20 cellular contexts compared by ENCODE assay signal in genomic region chr10:32374605-32375004, GRCh38. TPM values are rescaled to one million over a fixed set of nuclear protein-coding genes. Genes with fewer than 3 reads are reported as not detected.
DNase-seq lines count a peak whose midpoint lies in the region; ATAC-seq and TF ChIP-seq lines count a peak whose summit lies in the region.
"Had no signal": no experiment of that assay in that cellular context is flagged by ENCODE, and none has a peak within 500 bp of the region (broad histone marks: within the 10 kb centered on the region; RNA-seq: fewer than 3 reads in every experiment).

No MANE protein-coding gene starts in this region.

- no peaks in the 10 kb centered on the region for H3K9me3 ChIP-seq in CD8-positive, alpha-beta T cell (ENCODE audit: low read length)
- H3K9me3 ChIP-seq: body of pancreas, prostate gland, transverse colon had no signal

- TF ChIP-seq CTCF in CD8-positive, alpha-beta T cell (IDR thresholded peaks at IDR 0.05) = no peak
- no peak for TF ChIP-seq CTCF in CD14-positive monocyte (IDR thresholded peaks at IDR 0.05)

- H3K4me1 ChIP-seq in CD8-positive, alpha-beta T cell (ENCODE audit: insufficient read depth, low read length) = peaks cover 33% of the 10 kb centered on the region
- H3K4me1 ChIP-seq: prostate gland had no signal

- H3K27ac Mint-ChIP-seq in T-helper 2 cell treated with Interferon-gamma antibody and Interleukin-4, amounts not matched to agents 5 μg/mL and 100 μg/mL, for 36 hours = no peak overlapping the region
- peak overlapping the region; percentile 39 for H3K27ac Mint-ChIP-seq in CD8-positive, alpha-beta T cell
- H3K27ac Mint-ChIP-seq in activated naive CD8-positive, alpha-beta T cell treated with anti-CD3 and anti-CD28 coated beads for 36 hours = peak overlapping the region; percentile 22
- peak overlapping the region in 5 of 10 donors; percentile 18 to 82 (median 57) for H3K27ac Mint-ChIP-seq in naive thymus-derived CD8-positive, alpha-beta T cell
- no peak overlapping the region for H3K27ac Mint-ChIP-seq in CD14-positive monocyte

- no peaks in the 10 kb centered on the region for H3K27me3 ChIP-seq in CD8-positive, alpha-beta T cell (ENCODE audit: insufficient read depth, low read length)
- H3K27me3 ChIP-seq: BLaER1 treated with 17β-estradiol and CSF1 and Interleukin-3, amounts not matched to agents 10 nM and 100 nM; body of pancreas; transverse colon had no signal

- no peak overlapping the region for H3K4me3 ChIP-seq in CD8-positive, alpha-beta T cell (ENCODE audit: low read depth, low read length)
- H3K4me3 ChIP-seq: BLaER1 treated with 17β-estradiol and CSF1 and Interleukin-3, amounts not matched to agents 10 nM and 100 nM; prostate gland; transverse colon had no signal

- H3K9me3 Mint-ChIP-seq in T-helper 2 cell treated with Interferon-gamma antibody and Interleukin-4, amounts not matched to agents 5 μg/mL and 100 μg/mL, for 36 hours = peaks cover 4% of the 10 kb centered on the region
- H3K9me3 Mint-ChIP-seq in CD8-positive, alpha-beta T cell = peaks cover 5% of the 10 kb centered on the region
- no peaks in the 10 kb centered on the region for H3K9me3 Mint-ChIP-seq in activated naive CD8-positive, alpha-beta T cell treated with anti-CD3 and anti-CD28 coated beads for 36 hours
- H3K9me3 Mint-ChIP-seq in naive thymus-derived CD8-positive, alpha-beta T cell = peaks cover 0 to 3% (median 0%) of the 10 kb centered on the region in 9 donors
- H3K9me3 Mint-ChIP-seq in CD14-positive monocyte = no peaks in the 10 kb centered on the region

- ATAC-seq in CD8-positive, alpha-beta T cell = no peak
- ATAC-seq in naive thymus-derived CD8-positive, alpha-beta T cell = no peak
- ATAC-seq: body of pancreas, HCT116 had no signal

- H3K27me3 Mint-ChIP-seq in T-helper 2 cell treated with Interferon-gamma antibody and Interleukin-4, amounts not matched to agents 5 μg/mL and 100 μg/mL, for 36 hours (ENCODE audit: low read depth) = no peaks in the 10 kb centered on the region
- no peaks in the 10 kb centered on the region for H3K27me3 Mint-ChIP-seq in CD8-positive, alpha-beta T cell (ENCODE audit: low read depth)
- no peaks in the 10 kb centered on the region for H3K27me3 Mint-ChIP-seq in activated naive CD8-positive, alpha-beta T cell treated with anti-CD3 and anti-CD28 coated beads for 36 hours
- H3K27me3 Mint-ChIP-seq in naive thymus-derived CD8-positive, alpha-beta T cell = no peaks in the 10 kb centered on the region
- H3K27me3 Mint-ChIP-seq in CD14-positive monocyte (ENCODE audit: low read depth in 3 of 3) = no peaks in the 10 kb centered on the region

- CTCF ChIA-PET in CD8-positive, alpha-beta T cell (lab: Charles Lee) = no interaction called here

- POLR2A ChIA-PET in CD8-positive, alpha-beta T cell (lab: Charles Lee) = no interaction called here
- POLR2A ChIA-PET in naive thymus-derived CD8-positive, alpha-beta T cell (lab: Charles Lee) = interaction anchor here (1.7 kb wide), 1 partner anchor 27 kb away, joined by 3 read pairs; the partner anchor contains the start of gene EPC1

- intact Hi-C loops in CD8-positive, alpha-beta T cell (cut with DNase I, micrococcal nuclease) = loop anchor here (5.0 to 10.0 kb wide), 5 partner anchors 317 to 1670 kb away; partner anchors contain the start of genes KIF5B (in 2 of the 2) and ITGB1 (in 1 of the 2)
- intact Hi-C loops in CD14-positive monocyte (cut with micrococcal nuclease) = loop anchor here in 1 of 2 donors (10.0 kb wide), 1 partner anchor 320 kb away; the partner anchor contains the start of gene KIF5B

- H3K36me3 ChIP-seq in CD8-positive, alpha-beta T cell (ENCODE audit: insufficient read depth, low read length) = no peaks in the 10 kb centered on the region
- H3K36me3 ChIP-seq: prostate gland, transverse colon had no signal

- H3K27ac ChIP-seq in CD8-positive, alpha-beta T cell (ENCODE audit: low read depth, low read length) = no peak overlapping the region
- H3K27ac ChIP-seq: 22Rv1; BLaER1 treated with 17β-estradiol and CSF1 and Interleukin-3, amounts not matched to agents 10 nM and 100 nM; prostate gland; RWPE1 had no signal

- H3K36me3 Mint-ChIP-seq in T-helper 2 cell treated with Interferon-gamma antibody and Interleukin-4, amounts not matched to agents 5 μg/mL and 100 μg/mL, for 36 hours (ENCODE audit: low read depth) = peaks cover 24% of the 10 kb centered on the region
- H3K36me3 Mint-ChIP-seq in CD8-positive, alpha-beta T cell = peaks cover 22% of the 10 kb centered on the region
- H3K36me3 Mint-ChIP-seq in activated naive CD8-positive, alpha-beta T cell treated with anti-CD3 and anti-CD28 coated beads for 36 hours = peaks cover 18% of the 10 kb centered on the region
- peaks cover 0 to 22% (median 7%) of the 10 kb centered on the region in 3 donors for H3K36me3 Mint-ChIP-seq in naive thymus-derived CD8-positive, alpha-beta T cell
- H3K36me3 Mint-ChIP-seq in CD14-positive monocyte = peaks cover 8 to 12% of the 10 kb centered on the region in 2 donors

- H3K4me1 Mint-ChIP-seq in T-helper 2 cell treated with Interferon-gamma antibody and Interleukin-4, amounts not matched to agents 5 μg/mL and 100 μg/mL, for 36 hours (ENCODE audit: low read depth) = peaks cover 28% of the 10 kb centered on the region
- H3K4me1 Mint-ChIP-seq in CD8-positive, alpha-beta T cell (ENCODE audit: low read depth) = peaks cover 59% of the 10 kb centered on the region
- peaks cover 45% of the 10 kb centered on the region for H3K4me1 Mint-ChIP-seq in activated naive CD8-positive, alpha-beta T cell treated with anti-CD3 and anti-CD28 coated beads for 36 hours
- peaks cover 11 to 61% (median 44%) of the 10 kb centered on the region in 4 donors for H3K4me1 Mint-ChIP-seq in naive thymus-derived CD8-positive, alpha-beta T cell
- H3K4me1 Mint-ChIP-seq in CD14-positive monocyte = peaks cover 15% of the 10 kb centered on the region

- H3K4me3 Mint-ChIP-seq in T-helper 2 cell treated with Interferon-gamma antibody and Interleukin-4, amounts not matched to agents 5 μg/mL and 100 μg/mL, for 36 hours = peak overlapping the region; percentile 60
- H3K4me3 Mint-ChIP-seq in CD8-positive, alpha-beta T cell = peak overlapping the region; percentile 70
- H3K4me3 Mint-ChIP-seq in activated naive CD8-positive, alpha-beta T cell treated with anti-CD3 and anti-CD28 coated beads for 36 hours = no peak overlapping the region
- peak overlapping the region in 8 of 10 donors; percentile 43 to 75 (median 62) for H3K4me3 Mint-ChIP-seq in naive thymus-derived CD8-positive, alpha-beta T cell
- no peak overlapping the region for H3K4me3 Mint-ChIP-seq in CD14-positive monocyte

- no peak for DNase-seq in T-helper 2 cell treated with Interferon-gamma antibody and Interleukin-4, amounts not matched to agents 5 μg/mL and 100 μg/mL, for 36 hours (ENCODE audit: low spot score)
- DNase-seq in T-helper 2 cell (no peak), NCI-H1417 treated with DMSO at 0.1 percent for 48 hours (lab: John Stamatoyannopoulos, UW) (no peak), NCI-H748 treated with DMSO at 0.1 percent for 48 hours (lab: John Stamatoyannopoulos, UW) (no peak), CD14-positive monocyte (ENCODE audit: low spot score) (no peak)
- DNase-seq in CD8-positive, alpha-beta T cell = no peak
- no peak for DNase-seq in activated naive CD8-positive, alpha-beta T cell treated with anti-CD3 and anti-CD28 coated beads for 36 hours
- DNase-seq in naive thymus-derived CD8-positive, alpha-beta T cell = no peak
- DNase-seq: activated CD4-positive, alpha-beta T cell treated with anti-CD3 and anti-CD28 coated beads, Interleukin-2, amount 50 U/mL, for 48 hours; activated gamma-delta T cell treated with Interleukin-2 at 50 U/mL for 16 hours; body of pancreas; DMS79; NCI-H146; NCI-H345; transverse colon had no signal

RNA-seq across cellular contexts. Expression of gene EPC1, which starts 27.6 kb away (rescaled TPM):
- 100 to 1,000 TPM; 205 TPM for total RNA-seq in CD8-positive, alpha-beta T cell
- 10 to 100 TPM; 32.1 to 33.1 TPM for total RNA-seq in activated naive CD8-positive, alpha-beta T cell treated with anti-CD3 and anti-CD28 coated beads for 36 hours
- 100 to 1,000 TPM; 128 to 131 TPM for total RNA-seq in naive thymus-derived CD8-positive, alpha-beta T cell
- 10 to 100 TPM; 36.9 to 48.5 (median 46.2) TPM for polyA plus RNA-seq in naive thymus-derived CD8-positive, alpha-beta T cell
- polyA plus RNA-seq in CD14-positive monocyte = 10 to 100 TPM; 28.3 to 31.0 TPM

Comparison
In these comparisons a context has a peak if more than half of its experiments do, and no peak if none do; other contexts are left out.
1. H3K27ac Mint-ChIP-seq: peak in CD8-positive, alpha-beta T cell (single experiment) and activated naive CD8-positive, alpha-beta T cell treated with anti-CD3 and anti-CD28 coated beads for 36 hours (single experiment); none in T-helper 2 cell treated with Interferon-gamma antibody and Interleukin-4, amounts not matched to agents 5 μg/mL and 100 μg/mL, for 36 hours (single experiment) and CD14-positive monocyte (0 of 7).
2. H3K4me3 Mint-ChIP-seq: peak in T-helper 2 cell treated with Interferon-gamma antibody and Interleukin-4, amounts not matched to agents 5 μg/mL and 100 μg/mL, for 36 hours (single experiment), CD8-positive, alpha-beta T cell (single experiment) and naive thymus-derived CD8-positive, alpha-beta T cell (8 of 10); none in activated naive CD8-positive, alpha-beta T cell treated with anti-CD3 and anti-CD28 coated beads for 36 hours (single experiment) and CD14-positive monocyte (0 of 2).